In the genomic region with DNA sequence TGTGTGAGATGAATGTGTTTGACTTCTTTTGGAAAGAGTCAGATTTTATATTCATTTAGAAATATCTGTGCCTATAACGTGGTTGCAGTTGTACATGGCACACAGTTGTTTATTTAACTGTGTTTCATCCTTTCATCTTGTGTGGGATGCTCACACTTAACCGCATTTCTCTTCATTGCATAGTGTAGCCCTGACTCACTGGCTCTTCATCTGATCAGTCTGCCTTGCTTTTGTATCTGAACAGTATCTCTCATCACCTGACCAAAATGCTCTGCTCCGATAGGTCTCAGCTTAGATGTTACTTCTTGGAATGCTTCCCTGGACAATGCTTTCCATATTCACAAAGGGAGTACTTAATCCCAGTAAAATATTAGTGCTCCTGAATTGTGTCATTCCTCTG, we compare ENCODE assay signal across 2 cellular contexts.
TF ChIP-seq lines count a peak whose summit lies in the region.

No MANE protein-coding gene starts in this region.

TF ChIP-seq in A549, 52 proteins besides CTCF, POLR2A, EP300 and RAD21 (continued from another document):
- TF ChIP-seq, protein P1, sequence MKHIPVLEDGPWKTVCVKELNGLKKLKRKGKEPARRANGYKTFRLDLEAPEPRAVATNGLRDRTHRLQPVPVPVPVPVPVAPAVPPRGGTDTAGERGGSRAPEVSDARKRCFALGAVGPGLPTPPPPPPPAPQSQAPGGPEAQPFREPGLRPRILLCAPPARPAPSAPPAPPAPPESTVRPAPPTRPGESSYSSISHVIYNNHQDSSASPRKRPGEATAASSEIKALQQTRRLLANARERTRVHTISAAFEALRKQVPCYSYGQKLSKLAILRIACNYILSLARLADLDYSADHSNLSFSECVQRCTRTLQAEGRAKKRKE (CRISPR knock-in tag; IDR thresholded peaks at IDR 0.05; ENCODE audit: low read depth), result no peak
- TF ChIP-seq JUN (IDR thresholded peaks at IDR 0.05) (no peak), FOXS1 (CRISPR knock-in tag; IDR thresholded peaks at IDR 0.05) (no peak), RNF2 (IDR thresholded peaks at IDR 0.05; ENCODE audit: borderline replicate concordance, low read depth) (no peak), KDM1A (IDR thresholded peaks at IDR 0.05; ENCODE audit: low read depth) (no peak), MAFK (IDR thresholded peaks at IDR 0.05; ENCODE audit: partially characterized antibody) (no peak), CHD2 (IDR thresholded peaks at IDR 0.05; ENCODE audit: low read length, partially characterized antibody) (no peak), NPAS2 (CRISPR knock-in tag; IDR thresholded peaks at IDR 0.05; ENCODE audit: borderline replicate concordance) (no peak), EHF (CRISPR knock-in tag; IDR thresholded peaks at IDR 0.05) (no peak), NFE2L2 (conservative IDR thresholded peaks at IDR 0.05; ENCODE audit: low read length) (no peak)
- TF ChIP-seq, protein P2, sequence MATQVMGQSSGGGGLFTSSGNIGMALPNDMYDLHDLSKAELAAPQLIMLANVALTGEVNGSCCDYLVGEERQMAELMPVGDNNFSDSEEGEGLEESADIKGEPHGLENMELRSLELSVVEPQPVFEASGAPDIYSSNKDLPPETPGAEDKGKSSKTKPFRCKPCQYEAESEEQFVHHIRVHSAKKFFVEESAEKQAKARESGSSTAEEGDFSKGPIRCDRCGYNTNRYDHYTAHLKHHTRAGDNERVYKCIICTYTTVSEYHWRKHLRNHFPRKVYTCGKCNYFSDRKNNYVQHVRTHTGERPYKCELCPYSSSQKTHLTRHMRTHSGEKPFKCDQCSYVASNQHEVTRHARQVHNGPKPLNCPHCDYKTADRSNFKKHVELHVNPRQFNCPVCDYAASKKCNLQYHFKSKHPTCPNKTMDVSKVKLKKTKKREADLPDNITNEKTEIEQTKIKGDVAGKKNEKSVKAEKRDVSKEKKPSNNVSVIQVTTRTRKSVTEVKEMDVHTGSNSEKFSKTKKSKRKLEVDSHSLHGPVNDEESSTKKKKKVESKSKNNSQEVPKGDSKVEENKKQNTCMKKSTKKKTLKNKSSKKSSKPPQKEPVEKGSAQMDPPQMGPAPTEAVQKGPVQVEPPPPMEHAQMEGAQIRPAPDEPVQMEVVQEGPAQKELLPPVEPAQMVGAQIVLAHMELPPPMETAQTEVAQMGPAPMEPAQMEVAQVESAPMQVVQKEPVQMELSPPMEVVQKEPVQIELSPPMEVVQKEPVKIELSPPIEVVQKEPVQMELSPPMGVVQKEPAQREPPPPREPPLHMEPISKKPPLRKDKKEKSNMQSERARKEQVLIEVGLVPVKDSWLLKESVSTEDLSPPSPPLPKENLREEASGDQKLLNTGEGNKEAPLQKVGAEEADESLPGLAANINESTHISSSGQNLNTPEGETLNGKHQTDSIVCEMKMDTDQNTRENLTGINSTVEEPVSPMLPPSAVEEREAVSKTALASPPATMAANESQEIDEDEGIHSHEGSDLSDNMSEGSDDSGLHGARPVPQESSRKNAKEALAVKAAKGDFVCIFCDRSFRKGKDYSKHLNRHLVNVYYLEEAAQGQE (IDR thresholded peaks at IDR 0.05), result no peak

TF ChIP-seq in WTC11, 78 proteins besides CTCF, POLR2A, EP300 and RAD21 (continued from another document):
- TF ChIP-seq, protein P3, sequence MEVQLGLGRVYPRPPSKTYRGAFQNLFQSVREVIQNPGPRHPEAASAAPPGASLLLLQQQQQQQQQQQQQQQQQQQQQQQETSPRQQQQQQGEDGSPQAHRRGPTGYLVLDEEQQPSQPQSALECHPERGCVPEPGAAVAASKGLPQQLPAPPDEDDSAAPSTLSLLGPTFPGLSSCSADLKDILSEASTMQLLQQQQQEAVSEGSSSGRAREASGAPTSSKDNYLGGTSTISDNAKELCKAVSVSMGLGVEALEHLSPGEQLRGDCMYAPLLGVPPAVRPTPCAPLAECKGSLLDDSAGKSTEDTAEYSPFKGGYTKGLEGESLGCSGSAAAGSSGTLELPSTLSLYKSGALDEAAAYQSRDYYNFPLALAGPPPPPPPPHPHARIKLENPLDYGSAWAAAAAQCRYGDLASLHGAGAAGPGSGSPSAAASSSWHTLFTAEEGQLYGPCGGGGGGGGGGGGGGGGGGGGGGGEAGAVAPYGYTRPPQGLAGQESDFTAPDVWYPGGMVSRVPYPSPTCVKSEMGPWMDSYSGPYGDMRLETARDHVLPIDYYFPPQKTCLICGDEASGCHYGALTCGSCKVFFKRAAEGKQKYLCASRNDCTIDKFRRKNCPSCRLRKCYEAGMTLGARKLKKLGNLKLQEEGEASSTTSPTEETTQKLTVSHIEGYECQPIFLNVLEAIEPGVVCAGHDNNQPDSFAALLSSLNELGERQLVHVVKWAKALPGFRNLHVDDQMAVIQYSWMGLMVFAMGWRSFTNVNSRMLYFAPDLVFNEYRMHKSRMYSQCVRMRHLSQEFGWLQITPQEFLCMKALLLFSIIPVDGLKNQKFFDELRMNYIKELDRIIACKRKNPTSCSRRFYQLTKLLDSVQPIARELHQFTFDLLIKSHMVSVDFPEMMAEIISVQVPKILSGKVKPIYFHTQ (CRISPR knock-in tag; IDR thresholded peaks at IDR 0.05), result no peak
- TF ChIP-seq SOX15 (CRISPR knock-in tag; IDR thresholded peaks at IDR 0.05), result no peak
- TF ChIP-seq ZNF396 (CRISPR knock-in tag; IDR thresholded peaks at IDR 0.05; ENCODE audit: borderline replicate concordance), result no peak
- TF ChIP-seq NR2C2 (CRISPR knock-in tag; IDR thresholded peaks at IDR 0.05), result no peak
- TF ChIP-seq ZNF121 (CRISPR knock-in tag; IDR thresholded peaks at IDR 0.05), result no peak
- TF ChIP-seq ZNF263 (CRISPR knock-in tag; IDR thresholded peaks at IDR 0.05; ENCODE audit: low read depth), result no peak
- TF ChIP-seq NR3C1 (CRISPR knock-in tag; conservative IDR thresholded peaks at IDR 0.05; ENCODE audit: low read depth), result no peak
- TF ChIP-seq ZNF232 (CRISPR knock-in tag; IDR thresholded peaks at IDR 0.05), result no peak
- TF ChIP-seq, protein P4, sequence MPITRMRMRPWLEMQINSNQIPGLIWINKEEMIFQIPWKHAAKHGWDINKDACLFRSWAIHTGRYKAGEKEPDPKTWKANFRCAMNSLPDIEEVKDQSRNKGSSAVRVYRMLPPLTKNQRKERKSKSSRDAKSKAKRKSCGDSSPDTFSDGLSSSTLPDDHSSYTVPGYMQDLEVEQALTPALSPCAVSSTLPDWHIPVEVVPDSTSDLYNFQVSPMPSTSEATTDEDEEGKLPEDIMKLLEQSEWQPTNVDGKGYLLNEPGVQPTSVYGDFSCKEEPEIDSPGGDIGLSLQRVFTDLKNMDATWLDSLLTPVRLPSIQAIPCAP (CRISPR knock-in tag; IDR thresholded peaks at IDR 0.05), result no peak
- TF ChIP-seq, protein P5, sequence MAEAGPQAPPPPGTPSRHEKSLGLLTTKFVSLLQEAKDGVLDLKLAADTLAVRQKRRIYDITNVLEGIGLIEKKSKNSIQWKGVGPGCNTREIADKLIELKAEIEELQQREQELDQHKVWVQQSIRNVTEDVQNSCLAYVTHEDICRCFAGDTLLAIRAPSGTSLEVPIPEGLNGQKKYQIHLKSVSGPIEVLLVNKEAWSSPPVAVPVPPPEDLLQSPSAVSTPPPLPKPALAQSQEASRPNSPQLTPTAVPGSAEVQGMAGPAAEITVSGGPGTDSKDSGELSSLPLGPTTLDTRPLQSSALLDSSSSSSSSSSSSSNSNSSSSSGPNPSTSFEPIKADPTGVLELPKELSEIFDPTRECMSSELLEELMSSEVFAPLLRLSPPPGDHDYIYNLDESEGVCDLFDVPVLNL (CRISPR knock-in tag; IDR thresholded peaks at IDR 0.05; ENCODE audit: borderline replicate concordance, low read depth), result no peak
- TF ChIP-seq, protein P6, sequence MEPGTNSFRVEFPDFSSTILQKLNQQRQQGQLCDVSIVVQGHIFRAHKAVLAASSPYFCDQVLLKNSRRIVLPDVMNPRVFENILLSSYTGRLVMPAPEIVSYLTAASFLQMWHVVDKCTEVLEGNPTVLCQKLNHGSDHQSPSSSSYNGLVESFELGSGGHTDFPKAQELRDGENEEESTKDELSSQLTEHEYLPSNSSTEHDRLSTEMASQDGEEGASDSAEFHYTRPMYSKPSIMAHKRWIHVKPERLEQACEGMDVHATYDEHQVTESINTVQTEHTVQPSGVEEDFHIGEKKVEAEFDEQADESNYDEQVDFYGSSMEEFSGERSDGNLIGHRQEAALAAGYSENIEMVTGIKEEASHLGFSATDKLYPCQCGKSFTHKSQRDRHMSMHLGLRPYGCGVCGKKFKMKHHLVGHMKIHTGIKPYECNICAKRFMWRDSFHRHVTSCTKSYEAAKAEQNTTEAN (CRISPR knock-in tag; IDR thresholded peaks at IDR 0.05), result no peak
- no peak for TF ChIP-seq NFATC4 (CRISPR knock-in tag; IDR thresholded peaks at IDR 0.05)
- no peak for TF ChIP-seq GTF2I (CRISPR knock-in tag; conservative IDR thresholded peaks at IDR 0.05)
- no peak for TF ChIP-seq RORB (CRISPR knock-in tag; IDR thresholded peaks at IDR 0.05)
- TF ChIP-seq, protein P7, sequence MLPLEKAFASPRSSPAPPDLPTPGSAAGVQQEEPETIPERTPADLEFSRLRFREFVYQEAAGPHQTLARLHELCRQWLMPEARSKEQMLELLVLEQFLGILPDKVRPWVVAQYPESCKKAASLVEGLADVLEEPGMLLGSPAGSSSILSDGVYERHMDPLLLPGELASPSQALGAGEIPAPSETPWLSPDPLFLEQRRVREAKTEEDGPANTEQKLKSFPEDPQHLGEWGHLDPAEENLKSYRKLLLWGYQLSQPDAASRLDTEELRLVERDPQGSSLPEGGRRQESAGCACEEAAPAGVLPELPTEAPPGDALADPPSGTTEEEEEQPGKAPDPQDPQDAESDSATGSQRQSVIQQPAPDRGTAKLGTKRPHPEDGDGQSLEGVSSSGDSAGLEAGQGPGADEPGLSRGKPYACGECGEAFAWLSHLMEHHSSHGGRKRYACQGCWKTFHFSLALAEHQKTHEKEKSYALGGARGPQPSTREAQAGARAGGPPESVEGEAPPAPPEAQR (CRISPR knock-in tag; IDR thresholded peaks at IDR 0.05), result no peak
